Comparison of ENCODE assay signal across 15 cellular contexts in the genomic region with DNA sequence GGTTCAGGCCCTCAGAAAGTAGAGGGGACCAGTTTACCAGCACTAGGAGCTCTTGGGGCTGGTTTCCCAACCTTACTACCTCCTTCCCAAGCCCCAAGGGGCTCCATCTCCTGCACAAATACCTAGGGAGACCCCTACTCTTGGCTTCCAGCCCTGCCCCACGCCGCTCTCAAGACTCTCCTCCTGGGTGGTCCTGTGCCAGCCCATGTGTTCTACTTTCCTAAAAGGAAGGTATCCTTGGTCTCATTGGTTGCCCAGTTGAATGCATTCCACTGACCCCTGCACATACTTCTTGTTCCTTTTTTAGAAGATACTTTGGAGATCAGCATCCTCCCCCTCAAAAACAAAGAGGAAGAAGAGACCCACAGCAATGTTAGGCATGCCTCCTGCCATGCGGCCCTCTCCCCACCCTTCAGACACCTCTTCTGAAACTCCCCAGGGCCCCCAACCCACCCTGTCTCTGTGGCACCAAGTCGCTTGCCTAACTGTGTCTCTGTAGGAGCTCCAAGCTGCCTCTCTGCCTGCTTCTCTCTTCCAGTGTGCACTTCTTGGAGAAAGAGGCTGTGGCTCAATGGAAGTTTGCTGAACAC. TPM values are rescaled to one million over a fixed set of nuclear protein-coding genes. Genes with fewer than 3 reads are reported as not detected.
"Had no signal": no experiment of that assay in that cellular context is flagged by ENCODE, and none has a peak within 500 bp of the region (broad histone marks: within the 10 kb centered on the region; RNA-seq: fewer than 3 reads in every experiment).

No MANE protein-coding gene starts in this region.

- H3K36me3 ChIP-seq: tibial nerve had no signal

- H3K9ac ChIP-seq: parathyroid adenoma had no signal

- ATAC-seq: effector memory CD8-positive, alpha-beta T cell had no signal

- H3K9me3 ChIP-seq: tibial nerve had no signal

- H3K79me2 ChIP-seq: parathyroid adenoma had no signal

- H3K27ac ChIP-seq: skin epidermis, tibial nerve had no signal

- H3K36me3 Mint-ChIP-seq: activated CD4-positive, alpha-beta memory T cell treated with anti-CD3 and anti-CD28 coated beads for 36 hours had no signal

- DNase-seq: activated CD4-positive, alpha-beta memory T cell treated with anti-CD3 and anti-CD28 coated beads for 36 hours; activated CD4-positive, alpha-beta T cell treated with anti-CD3 and anti-CD28 coated beads for 1 hour; activated CD8-positive, alpha-beta memory T cell treated with anti-CD3 and anti-CD28 coated beads, Interleukin-2, amount 50 U/mL, for 4 hours; activated naive CD4-positive, alpha-beta T cell treated with anti-CD3 and anti-CD28 coated beads for 36 hours; central memory CD4-positive, alpha-beta T cell; effector memory CD8-positive, alpha-beta T cell; erythroblast; hypothalamus had no signal

- H3K4me3 Mint-ChIP-seq: activated CD4-positive, alpha-beta memory T cell treated with anti-CD3 and anti-CD28 coated beads for 36 hours; activated naive CD4-positive, alpha-beta T cell treated with anti-CD3 and anti-CD28 coated beads for 36 hours; effector memory CD8-positive, alpha-beta T cell; T-helper 1 cell treated with Interleukin-12 subunit alpha and Interleukin-12 subunit beta and Interleukin-4 antibody, amounts not matched to agents 30 μg/mL and 1 μg/mL, for 36 hours had no signal

- H3K4me3 ChIP-seq: skin epidermis, tibial nerve had no signal

- H3K9me3 Mint-ChIP-seq: activated CD4-positive, alpha-beta memory T cell treated with anti-CD3 and anti-CD28 coated beads for 36 hours; activated naive CD4-positive, alpha-beta T cell treated with anti-CD3 and anti-CD28 coated beads for 36 hours; effector memory CD8-positive, alpha-beta T cell; T-helper 1 cell treated with Interleukin-12 subunit alpha and Interleukin-12 subunit beta and Interleukin-4 antibody, amounts not matched to agents 30 μg/mL and 1 μg/mL, for 36 hours had no signal

- H3K27ac Mint-ChIP-seq: activated CD4-positive, alpha-beta memory T cell treated with anti-CD3 and anti-CD28 coated beads for 36 hours; activated naive CD4-positive, alpha-beta T cell treated with anti-CD3 and anti-CD28 coated beads for 36 hours; T-helper 1 cell treated with Interleukin-12 subunit alpha and Interleukin-12 subunit beta and Interleukin-4 antibody, amounts not matched to agents 30 μg/mL and 1 μg/mL, for 36 hours had no signal

RNA-seq across cellular contexts. Expression of a gene that starts 4.1 kb away (rescaled TPM):
- total RNA-seq: activated CD4-positive, alpha-beta memory T cell treated with anti-CD3 and anti-CD28 coated beads for 36 hours; activated naive CD4-positive, alpha-beta T cell treated with anti-CD3 and anti-CD28 coated beads for 36 hours; glomerular endothelial cell; lower leg skin; myocyte; tibial nerve had no signal

RNA-seq across cellular contexts. Expression of a gene that starts 4.6 kb away (rescaled TPM):
- total RNA-seq: activated naive CD4-positive, alpha-beta T cell treated with anti-CD3 and anti-CD28 coated beads for 36 hours had no signal

RNA-seq across cellular contexts. Expression of a gene that starts 50.0 kb away (rescaled TPM):
- total RNA-seq: myocyte had no signal
